In the genomic region with DNA sequence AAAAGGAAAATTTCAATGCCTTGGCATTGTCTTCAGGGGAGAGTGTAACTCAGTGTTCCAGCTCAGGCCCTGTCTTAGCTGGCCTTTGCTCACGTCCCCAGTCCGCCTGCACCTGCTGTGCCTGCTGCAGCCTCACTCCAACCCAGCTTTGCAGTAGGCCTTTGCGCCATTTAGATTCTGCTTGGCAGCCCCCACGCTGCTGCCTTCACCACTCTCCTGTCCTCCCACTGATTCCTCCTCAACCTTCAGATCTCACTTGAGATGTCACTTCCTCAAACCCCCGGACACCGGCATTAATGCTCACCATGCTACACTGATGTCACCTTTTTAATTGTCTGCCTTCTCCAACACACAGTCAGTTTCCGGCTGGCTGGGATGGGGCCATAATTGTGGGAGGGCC, we compare ENCODE assay signal across 27 cellular contexts.
"Had no signal": no experiment of that assay in that cellular context is flagged by ENCODE, and none has a peak within 500 bp of the region (broad histone marks: within the 10 kb centered on the region; RNA-seq: fewer than 3 reads in every experiment).

No MANE protein-coding gene starts in this region.

- H3K36me3 Mint-ChIP-seq: immature natural killer cell, mesothelial cell of epicardium, naive B cell, natural killer cell, neural progenitor cell had no signal

- H3K4me3 Mint-ChIP-seq: immature natural killer cell; mesothelial cell of epicardium; naive B cell; natural killer cell; nephron progenitor cell; neural progenitor cell; stimulated activated naive CD8-positive, alpha-beta T cell treated with anti-CD3 and anti-CD28 coated beads, Interleukin-15, Interleukin-2, amounts not matched to agents 100 ng/mL and 50 ng/mL, for 24 hours had no signal

- H3K27me3 Mint-ChIP-seq: progenitor cell of endocrine pancreas; stimulated activated naive CD8-positive, alpha-beta T cell treated with anti-CD3 and anti-CD28 coated beads, Interleukin-15, Interleukin-2, amounts not matched to agents 100 ng/mL and 50 ng/mL, for 24 hours had no signal

- H3K36me3 ChIP-seq: left ventricle myocardium inferior, neural progenitor cell, ovary, suprapubic skin, thoracic aorta, tibial artery, upper lobe of right lung had no signal

- H3K4me3 ChIP-seq: left ventricle myocardium inferior, lung, neural progenitor cell, ovary, skin epidermis, suprapubic skin, thoracic aorta, tibial artery, upper lobe of right lung had no signal

- H3K4me1 Mint-ChIP-seq: immature natural killer cell, mesothelial cell of epicardium, naive B cell, natural killer cell had no signal

- H3K27me3 ChIP-seq: neural progenitor cell, ovary, suprapubic skin, tibial artery, upper lobe of right lung had no signal

- H3K9ac ChIP-seq: neural progenitor cell had no signal

- H3K4me2 ChIP-seq: neural progenitor cell had no signal

- H3K9me3 Mint-ChIP-seq: mesothelial cell of epicardium, nephron progenitor cell, neural progenitor cell had no signal

- DNase-seq: hypothalamus; immature natural killer cell; kidney; left ventricle myocardium inferior; mesendoderm; naive B cell; natural killer cell; nephron progenitor cell; ovary; retina; right cardiac atrium; stimulated activated CD4-positive, alpha-beta T cell treated with anti-CD3 and anti-CD28 coated beads, Interleukin-12 subunit alpha, Interleukin-12 subunit beta, amount 100 ng/mL, for 4 hours; stimulated activated CD4-positive, alpha-beta T cell treated with anti-CD3 and anti-CD28 coated beads, Interleukin-15, amount 100 ng/mL, for 24 hours; stimulated activated CD4-positive, alpha-beta T cell treated with anti-CD3 and anti-CD28 coated beads, Interleukin-2, amount 100 ng/mL, for 24 hours; stimulated activated CD4-positive, alpha-beta T cell treated with anti-CD3 and anti-CD28 coated beads, Interleukin-4, amount 100 ng/mL, for 1 hour; stimulated activated naive CD4-positive, alpha-beta T cell; tibial artery; trophoblast cell; upper lobe of right lung had no signal

- H3K27ac ChIP-seq: left ventricle myocardium inferior, neural progenitor cell, ovary, skin epidermis, suprapubic skin, thoracic aorta, tibial artery, upper lobe of right lung had no signal

- H3K27ac Mint-ChIP-seq: immature natural killer cell; mesothelial cell of epicardium; natural killer cell; nephron progenitor cell; neural progenitor cell; progenitor cell of endocrine pancreas; stimulated activated naive CD8-positive, alpha-beta T cell treated with anti-CD3 and anti-CD28 coated beads, Interleukin-15, Interleukin-2, amounts not matched to agents 100 ng/mL and 50 ng/mL, for 24 hours had no signal

- H3K4me1 ChIP-seq: left ventricle myocardium inferior, suprapubic skin, tibial artery, upper lobe of right lung had no signal

- H3K9me3 ChIP-seq: ovary, suprapubic skin, thoracic aorta, tibial artery had no signal

- H2AFZ ChIP-seq: neural progenitor cell had no signal
